Comparison of ENCODE assay signal across 8 cellular contexts in genomic region chr3:47475570-47476329, GRCh38. TPM values are rescaled to one million over a fixed set of nuclear protein-coding genes. Genes with fewer than 3 reads are reported as not detected.
DNase-seq lines count a peak whose midpoint lies in the region; ATAC-seq and TF ChIP-seq lines count a peak whose summit lies in the region.

SCAP (minus strand) TSS chr3:47475941; CDS start chr3:47442993, 32,948 bp downstream.

- H3K9ac ChIP-seq in parathyroid adenoma, result peak within 1 kb of the TSS; percentile 21

- H3K27me3 ChIP-seq in parathyroid adenoma (ENCODE audit: control insufficient read depth, insufficient read depth, low read length) (no peaks in the 10 kb centered on the region), tibial artery (no peaks in the 10 kb centered on the region)

- ATAC-seq in HG02623 (IDR thresholded peaks at IDR 0.05; ENCODE audit: unreplicated experiment) (peak; percentile 89), Right ventricle myocardium superior (ENCODE audit: poor library complexity) (peak; percentile 98)

- intact Hi-C loops in Right ventricle myocardium superior (cut with DNase I) (loop anchor here (5.0 kb wide), 1 partner anchor 53 kb away; no protein-coding TSS in a partner anchor), tibial artery (cut with DNase I; ENCODE audit: low total_unique reads) (loop anchor here (2.0 kb wide), 1 partner anchor 53 kb away; no protein-coding TSS in a partner anchor)

- peak within 1 kb of the TSS; percentile 70 for H3K27ac ChIP-seq in parathyroid adenoma
- peak within 1 kb of the TSS; percentile 76 to 84 for H3K27ac ChIP-seq in tibial artery

- no peaks in the 10 kb centered on the region for H3K9me3 ChIP-seq in parathyroid adenoma (ENCODE audit: control insufficient read depth, low read length)
- no peaks in the 10 kb centered on the region for H3K9me3 ChIP-seq in tibial artery

- peak within 1 kb of the TSS; percentile 93 for H2AFZ ChIP-seq in parathyroid adenoma

- H3K36me3 ChIP-seq in parathyroid adenoma (ENCODE audit: control insufficient read depth, insufficient read depth, low read length) (no peaks in the 10 kb centered on the region), tibial artery (no peaks in the 10 kb centered on the region)

- H3K4me3 ChIP-seq in parathyroid adenoma (ENCODE audit: low read depth, low read length) (peak within 1 kb of the TSS; percentile 62), tibial artery (peak within 1 kb of the TSS; percentile 81)

- DNase-seq in NCI-H1092 (lab: John Stamatoyannopoulos, UW) (peak; percentile 63), SW 1271 (lab: John Stamatoyannopoulos, UW) (peak; percentile 37 to 70), Right ventricle myocardium superior (peak; percentile 96), tibial artery (peak; percentile 93 to 96)
- peak; percentile 93 for DNase-seq in activated naive CD8-positive, alpha-beta T cell treated with anti-CD3 and anti-CD28 coated beads, Interleukin-2, amount 50 U/mL, for 16 hours (ENCODE audit: low read depth, low spot score)

- H3K4me1 ChIP-seq in parathyroid adenoma, result peaks cover 8% of the 10 kb centered on the region
- peaks cover 4 to 29% (median 22%) of the 10 kb centered on the region in 4 donors for H3K4me1 ChIP-seq in tibial artery

- H3K4me2 ChIP-seq in parathyroid adenoma (ENCODE audit: low read length), result peak within 1 kb of the TSS; percentile 85

- peaks cover 36% of the 10 kb centered on the region for H3K79me2 ChIP-seq in parathyroid adenoma

- TF ChIP-seq CTCF in GM12874 (IDR thresholded peaks at IDR 0.05; ENCODE audit: insufficient read depth, low read depth, low read length) (peak; percentile 89), parathyroid adenoma (IDR thresholded peaks at IDR 0.05) (peak; percentile 99), tibial artery (IDR thresholded peaks at IDR 0.05) (peak; percentile 90 to 99)

RNA-seq across cellular contexts. Expression of gene SCAP, which starts in this region (rescaled TPM):
- 39.7 TPM for total RNA-seq in Right ventricle myocardium superior

Comparison
In these comparisons a context has a peak if more than half of its experiments do, and no peak if none do; other contexts are left out.
1. Peak in every context shown above with its lines: DNase-seq, ATAC-seq, H3K4me3 ChIP-seq and H3K27ac ChIP-seq.